In the genomic region with DNA sequence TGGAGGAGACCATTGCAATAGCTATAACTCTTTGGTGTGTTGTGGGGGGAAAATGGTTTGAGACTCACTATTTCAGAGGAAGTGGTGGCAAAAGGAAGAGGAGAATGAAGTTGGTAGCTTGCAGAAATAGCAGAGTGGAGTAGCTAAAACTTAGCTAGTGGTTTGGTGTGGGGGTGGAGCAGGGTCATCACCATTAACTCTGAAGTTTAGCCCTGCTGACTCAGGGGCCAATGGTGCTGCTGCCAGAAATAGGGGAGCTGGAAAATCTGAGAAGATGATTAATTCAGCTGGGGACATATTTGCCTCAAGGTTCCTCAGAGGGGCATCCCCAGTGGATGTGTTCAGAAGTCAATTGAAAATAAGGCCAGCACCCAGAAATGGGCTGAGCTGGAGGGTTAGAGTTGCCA, we compare ENCODE assay signal across 9 cellular contexts.
A peak's percentile ranks its signal among the peaks of the same experiment; 100 is the strongest.
DNase-seq lines count a peak whose midpoint lies in the region; ATAC-seq, FAIRE-seq and TF ChIP-seq lines count a peak whose summit lies in the region.
"Had no signal": no experiment of that assay in that cellular context is flagged by ENCODE, and none has a peak within 500 bp of the region (broad histone marks: within the 10 kb centered on the region; RNA-seq: fewer than 3 reads in every experiment).

No MANE protein-coding gene starts in this region.

- CTCF ChIA-PET in HEK293T (lab: Yijun Ruan, JAX): interaction anchor here (0.6 to 0.9 kb wide), 2 partner anchors 24 to 352 kb away, joined by 3 read pairs; no protein-coding TSS in a partner anchor

- H3K4me3 ChIP-seq in astrocyte (ENCODE audit: insufficient read depth, low read depth, low read length): peak overlapping the region; percentile 21

- no peaks in the 10 kb centered on the region for H3K9me3 Mint-ChIP-seq in astrocyte (ENCODE audit: unreplicated experiment)

- peaks cover 43% of the 10 kb centered on the region for H3K4me1 ChIP-seq in astrocyte (ENCODE audit: insufficient read depth, low read length)

- peak overlapping the region; percentile 28 for H3K4me3 Mint-ChIP-seq in astrocyte (ENCODE audit: unreplicated experiment)

- H3K27ac Mint-ChIP-seq in astrocyte (ENCODE audit: unreplicated experiment): peak overlapping the region; percentile 95

- H3K27me3 Mint-ChIP-seq in astrocyte (ENCODE audit: low read depth, unreplicated experiment): no peaks in the 10 kb centered on the region

- ATAC-seq in HG03571 (IDR thresholded peaks at IDR 0.05; ENCODE audit: unreplicated experiment): no peak
- no peak for ATAC-seq in GM18520 (IDR thresholded peaks at IDR 0.05; ENCODE audit: unreplicated experiment)

- peak overlapping the region; percentile 91 for H3K27ac ChIP-seq in astrocyte (ENCODE audit: low read depth, low read length)

- no peak overlapping the region for H2AFZ ChIP-seq in astrocyte (ENCODE audit: low read depth, low read length)

- POLR2A ChIA-PET in HEK293T (lab: Yijun Ruan, JAX): no interaction called here

- H3K9me3 ChIP-seq in astrocyte (ENCODE audit: insufficient read depth, low read depth, low read length): no peaks in the 10 kb centered on the region

- no peak for DNase-seq in GM18507 (ENCODE audit: extremely low spot score, insufficient read length, low read depth)
- DNase-seq in SKM-1 (lab: John Stamatoyannopoulos, UW; ENCODE audit: unreplicated experiment): peak; percentile 7
- peak; percentile 81 for DNase-seq in astrocyte (ENCODE audit: low read depth)
- peak; percentile 68 for DNase-seq in stimulated activated CD4-positive, alpha-beta T cell treated with anti-CD3 and anti-CD28 coated beads, Interleukin-2, amount 100 ng/mL, for 4 hours (ENCODE audit: low read depth)
- no peak for DNase-seq in HEK293T (ENCODE audit: extremely low spot score)
- DNase-seq in retina: no peak

- H3K4me2 ChIP-seq in astrocyte (ENCODE audit: low read length): peak overlapping the region; percentile 77

- no peaks in the 10 kb centered on the region for H3K27me3 ChIP-seq in astrocyte (ENCODE audit: insufficient read depth, low read length)

- no peaks in the 10 kb centered on the region for H3K36me3 ChIP-seq in astrocyte (ENCODE audit: insufficient read depth, low read length)

- peak overlapping the region; percentile 63 for H3K9ac ChIP-seq in astrocyte (ENCODE audit: low read length)

- FAIRE-seq in GM18507 (lab: Jason Lieb, UNC) (peak; percentile 52), astrocyte (lab: Jason Lieb, UNC) (no peak)
- FAIRE-seq: islet of Langerhans had no signal

- peaks cover 7% of the 10 kb centered on the region for H3K36me3 Mint-ChIP-seq in astrocyte (ENCODE audit: low read depth, unreplicated experiment)

- no peaks in the 10 kb centered on the region for H3K79me2 ChIP-seq in astrocyte (ENCODE audit: insufficient read depth, low read length)

- no peaks in the 10 kb centered on the region for H4K20me1 ChIP-seq in astrocyte (ENCODE audit: insufficient read depth, low read length)

- H3K4me1 Mint-ChIP-seq in astrocyte (ENCODE audit: low read depth, unreplicated experiment): peaks cover 69% of the 10 kb centered on the region

- TF ChIP-seq CTCF in astrocyte (IDR thresholded peaks at IDR 0.05; ENCODE audit: insufficient read depth, low read depth, low read length): no peak

TF ChIP-seq in HEK293T, 16 proteins besides CTCF, POLR2A, EP300 and RAD21:
- TF ChIP-seq SUZ12 (IDR thresholded peaks at IDR 0.05): no peak
- TF ChIP-seq BHLHE40 (IDR thresholded peaks at IDR 0.05; ENCODE audit: borderline replicate concordance): no peak
- TF ChIP-seq NFRKB (IDR thresholded peaks at IDR 0.05): no peak
- no peak for TF ChIP-seq ELF4 (IDR thresholded peaks at IDR 0.05)
- no peak for TF ChIP-seq FOXA1 (IDR thresholded peaks at IDR 0.05)
- no peak for TF ChIP-seq FOXK2 (IDR thresholded peaks at IDR 0.05)
- TF ChIP-seq ARNT (IDR thresholded peaks at IDR 0.05): no peak
- TF ChIP-seq CTBP1 (IDR thresholded peaks at IDR 0.05; ENCODE audit: borderline replicate concordance): no peak
- TF ChIP-seq TARDBP (IDR thresholded peaks at IDR 0.05): no peak
- no peak for TF ChIP-seq ZNF384 (IDR thresholded peaks at IDR 0.05)

Comparison
In these comparisons a context has a peak if more than half of its experiments do, and no peak if none do; other contexts are left out.
1. DNase-seq: peak in SKM-1 (single experiment), astrocyte (single experiment) and stimulated activated CD4-positive, alpha-beta T cell treated with anti-CD3 and anti-CD28 coated beads, Interleukin-2, amount 100 ng/mL, for 4 hours (single experiment); none in GM18507 (single experiment), HEK293T (single experiment) and retina (single experiment).